Comparison of ENCODE assay signal across 16 cellular contexts in genomic region chr14:96077983-96078686, GRCh38. TPM values are rescaled to one million over a fixed set of nuclear protein-coding genes. Genes with fewer than 3 reads are reported as not detected.
A peak's percentile ranks its signal among the peaks of the same experiment; 100 is the strongest.
DNase-seq lines count a peak whose midpoint lies in the region; ATAC-seq lines count a peak whose summit lies in the region.
"Had no signal": no experiment of that assay in that cellular context is flagged by ENCODE, and none has a peak within 500 bp of the region (broad histone marks: within the 10 kb centered on the region; RNA-seq: fewer than 3 reads in every experiment).

No MANE protein-coding gene starts in this region.

- no peak overlapping the region for H3K4me3 ChIP-seq in naive thymus-derived CD4-positive, alpha-beta T cell (ENCODE audit: low read length)
- H3K4me3 ChIP-seq: lung, pancreas had no signal

- H3K27me3 Mint-ChIP-seq in naive thymus-derived CD4-positive, alpha-beta T cell = peaks cover 0 to 16% (median 5%) of the 10 kb centered on the region in 5 donors
- peaks cover 4% of the 10 kb centered on the region for H3K27me3 Mint-ChIP-seq in activated T-helper 2 cell treated with anti-CD3 and anti-CD28 coated beads, Interferon-gamma antibody, Interleukin-2, Interleukin-4, amounts not matched to agents 10 μg/mL and 5 μg/mL and 100 μg/mL, durations not matched to agents 14 hours and 24 hours and 36 hours (ENCODE audit: low read depth)

- peak; percentile 12 for ATAC-seq in naive thymus-derived CD4-positive, alpha-beta T cell

- H3K4me1 ChIP-seq in naive thymus-derived CD4-positive, alpha-beta T cell (ENCODE audit: control insufficient read depth in 2 of 2, insufficient read depth in 2 of 2, low read length in 2 of 2) = no peaks in the 10 kb centered on the region

- H3K27ac Mint-ChIP-seq in naive thymus-derived CD4-positive, alpha-beta T cell = peak overlapping the region in 1 of 9 donors; percentile 27
- no peak overlapping the region for H3K27ac Mint-ChIP-seq in activated T-helper 2 cell treated with anti-CD3 and anti-CD28 coated beads, Interferon-gamma antibody, Interleukin-2, Interleukin-4, amounts not matched to agents 10 μg/mL and 5 μg/mL and 100 μg/mL, durations not matched to agents 14 hours and 24 hours and 36 hours

- H3K9me3 Mint-ChIP-seq in naive thymus-derived CD4-positive, alpha-beta T cell = peaks cover 0 to 4% (median 0%) of the 10 kb centered on the region in 11 donors
- no peaks in the 10 kb centered on the region for H3K9me3 Mint-ChIP-seq in activated T-helper 2 cell treated with anti-CD3 and anti-CD28 coated beads, Interferon-gamma antibody, Interleukin-2, Interleukin-4, amounts not matched to agents 10 μg/mL and 5 μg/mL and 100 μg/mL, durations not matched to agents 14 hours and 24 hours and 36 hours

- peak overlapping the region; percentile 14 for H3K27ac ChIP-seq in angular gyrus (ENCODE audit: low read depth, low read length)
- H3K27ac ChIP-seq in naive thymus-derived CD4-positive, alpha-beta T cell (ENCODE audit: low read depth, low read length) = no peak overlapping the region
- H3K27ac ChIP-seq: pancreas had no signal

- CTCF ChIA-PET in naive thymus-derived CD4-positive, alpha-beta T cell (lab: Charles Lee) = no interaction called here

- H3K4me1 Mint-ChIP-seq in naive thymus-derived CD4-positive, alpha-beta T cell = peaks cover 0 to 9% (median 0%) of the 10 kb centered on the region in 7 donors
- H3K4me1 Mint-ChIP-seq in activated T-helper 2 cell treated with anti-CD3 and anti-CD28 coated beads, Interferon-gamma antibody, Interleukin-2, Interleukin-4, amounts not matched to agents 10 μg/mL and 5 μg/mL and 100 μg/mL, durations not matched to agents 14 hours and 24 hours and 36 hours (ENCODE audit: low read depth) = peaks cover 4% of the 10 kb centered on the region

- POLR2A ChIA-PET in naive thymus-derived CD4-positive, alpha-beta T cell (lab: Charles Lee) = no interaction called here

- peaks cover 0 to 13% (median 0%) of the 10 kb centered on the region in 5 donors for H3K36me3 Mint-ChIP-seq in naive thymus-derived CD4-positive, alpha-beta T cell
- H3K36me3 Mint-ChIP-seq in activated T-helper 2 cell treated with anti-CD3 and anti-CD28 coated beads, Interferon-gamma antibody, Interleukin-2, Interleukin-4, amounts not matched to agents 10 μg/mL and 5 μg/mL and 100 μg/mL, durations not matched to agents 14 hours and 24 hours and 36 hours (ENCODE audit: low read depth) = no peaks in the 10 kb centered on the region

- no peak overlapping the region for H3K4me3 Mint-ChIP-seq in naive thymus-derived CD4-positive, alpha-beta T cell
- H3K4me3 Mint-ChIP-seq in activated T-helper 2 cell treated with anti-CD3 and anti-CD28 coated beads, Interferon-gamma antibody, Interleukin-2, Interleukin-4, amounts not matched to agents 10 μg/mL and 5 μg/mL and 100 μg/mL, durations not matched to agents 14 hours and 24 hours and 36 hours (ENCODE audit: low read depth) = no peak overlapping the region

- DNase-seq in DMS79 treated with DMSO at 0.1 percent for 48 hours (lab: John Stamatoyannopoulos, UW) (peak; percentile 84), HPDE6-E6E7 (ENCODE audit: extremely low spot score) (peak; percentile 70), COLO829 (ENCODE audit: low spot score) (no peak), NCI-H82 (lab: John Stamatoyannopoulos, UW) (no peak)
- DNase-seq in naive thymus-derived CD4-positive, alpha-beta T cell = no peak
- DNase-seq in activated T-helper 2 cell treated with anti-CD3 and anti-CD28 coated beads, Interferon-gamma antibody, Interleukin-2, Interleukin-4, amounts not matched to agents 10 μg/mL and 5 μg/mL and 100 μg/mL, durations not matched to agents 14 hours and 24 hours and 36 hours (ENCODE audit: low spot score) = no peak
- no peak for DNase-seq in activated naive CD4-positive, alpha-beta T cell treated with anti-CD3 and anti-CD28 coated beads, Interleukin-2, amount 50 U/mL, for 16 hours
- DNase-seq: activated CD4-positive, alpha-beta T cell treated with anti-CD3 and anti-CD28 coated beads for 1 hour; activated T-cell treated with anti-CD3 and anti-CD28 coated beads, Interleukin-2, amount 50 U/mL, for 48 hours; AML-193; erythroblast; IMR-90; NCI-H1436 treated with DMSO at 0.1 percent for 48 hours had no signal

- intact Hi-C loops in naive thymus-derived CD4-positive, alpha-beta T cell (cut with micrococcal nuclease) = no loop called here
- intact Hi-C loops in activated T-helper 2 cell treated with anti-CD3 and anti-CD28 coated beads, Interferon-gamma antibody, Interleukin-2, Interleukin-4, amounts not matched to agents 10 μg/mL and 5 μg/mL and 100 μg/mL, durations not matched to agents 14 hours and 24 hours and 36 hours (cut with micrococcal nuclease) = no loop called here

- H3K27me3 ChIP-seq in naive thymus-derived CD4-positive, alpha-beta T cell (ENCODE audit: control insufficient read depth in 2 of 2, insufficient read depth in 2 of 2, low read length in 2 of 2) = no peaks in the 10 kb centered on the region
- H3K27me3 ChIP-seq: pancreas had no signal

- H3K9me3 ChIP-seq in naive thymus-derived CD4-positive, alpha-beta T cell (ENCODE audit: control insufficient read depth in 2 of 3, low read length in 3 of 3) = no peaks in the 10 kb centered on the region
- H3K9me3 ChIP-seq: pancreas had no signal

- no peaks in the 10 kb centered on the region for H3K36me3 ChIP-seq in naive thymus-derived CD4-positive, alpha-beta T cell (ENCODE audit: control insufficient read depth in 2 of 3, insufficient read depth in 3 of 3, low read length in 3 of 3)
- H3K36me3 ChIP-seq: pancreas had no signal

RNA-seq across cellular contexts. Expression of gene C14orf132, which starts 39.0 kb away (rescaled TPM):
- total RNA-seq in naive thymus-derived CD4-positive, alpha-beta T cell = 10 to 100 TPM in 2 of 5 experiments, 1 to 10 TPM in 2, under 1 TPM in 1; 0.41 to 22.9 (median 7.8) TPM
- polyA plus RNA-seq in naive thymus-derived CD4-positive, alpha-beta T cell = 1 to 10 TPM; 3.9 to 7.2 TPM
- total RNA-seq in activated T-helper 2 cell treated with anti-CD3 and anti-CD28 coated beads, Interferon-gamma antibody, Interleukin-2, Interleukin-4, amounts not matched to agents 10 μg/mL and 5 μg/mL and 100 μg/mL, durations not matched to agents 14 hours and 24 hours and 36 hours = 1.1 and 1.6 TPM in 2 replicates

Comparison
In these comparisons a context has a peak if more than half of its experiments do, and no peak if none do; other contexts are left out.
1. DNase-seq: peak in DMS79 treated with DMSO at 0.1 percent for 48 hours (single experiment) and HPDE6-E6E7 (single experiment); none in naive thymus-derived CD4-positive, alpha-beta T cell (0 of 9), COLO829 (single experiment), activated T-helper 2 cell treated with anti-CD3 and anti-CD28 coated beads, Interferon-gamma antibody, Interleukin-2, Interleukin-4, amounts not matched to agents 10 μg/mL and 5 μg/mL and 100 μg/mL, durations not matched to agents 14 hours and 24 hours and 36 hours (single experiment), NCI-H82 (single experiment) and activated naive CD4-positive, alpha-beta T cell treated with anti-CD3 and anti-CD28 coated beads, Interleukin-2, amount 50 U/mL, for 16 hours (single experiment).